ENCODE assay signal across 25 cellular contexts in the genomic region with DNA sequence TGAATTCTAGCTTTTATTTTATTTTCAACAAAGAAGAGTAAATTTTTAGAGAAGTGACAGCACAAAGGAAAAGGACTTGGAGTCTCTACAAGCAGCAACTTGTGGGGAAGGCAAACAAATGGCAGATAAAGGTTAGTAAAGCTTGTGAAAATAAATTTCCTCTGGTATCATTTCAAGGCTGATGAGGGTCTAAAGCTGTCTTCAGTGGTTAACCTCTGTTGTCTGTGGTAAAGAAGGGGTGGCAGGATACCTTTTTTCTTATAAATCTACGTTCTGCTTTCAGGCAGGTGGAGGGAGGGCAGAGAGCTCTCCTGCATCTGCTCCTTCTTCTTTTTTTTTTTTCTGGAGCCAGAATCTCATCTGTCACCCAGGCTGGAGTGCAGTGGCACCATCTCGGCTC.
"Had no signal": no experiment of that assay in that cellular context is flagged by ENCODE, and none has a peak within 500 bp of the region (broad histone marks: within the 10 kb centered on the region; RNA-seq: fewer than 3 reads in every experiment).

No MANE protein-coding gene starts in this region.

- H3K4me3 Mint-ChIP-seq: memory B cell; naive B cell; natural killer cell treated with Interleukin-12 subunit alpha and Interleukin-12 subunit beta and Interleukin-15 and Interleukin-18, amount 100 ng/mL, for 72 hours; neural crest cell; stimulated activated naive B cell treated with anti-CD40 and anti-IgM and Interleukin-4, amounts not matched to agents 10 μg/mL and 1 μg/mL and 100 μg/mL, for 72 hours; stimulated activated naive CD8-positive, alpha-beta T cell treated with anti-CD3 and anti-CD28 coated beads, Interleukin-15, Interleukin-2, amounts not matched to agents 100 ng/mL and 50 ng/mL, for 24 hours had no signal

- H3K27me3 ChIP-seq: dorsolateral prefrontal cortex, esophagus muscularis mucosa, foreskin keratinocyte, gastroesophageal sphincter, heart left ventricle, hepatocyte, neutrophil, pancreas, right lobe of liver, tibial nerve, upper lobe of left lung had no signal

- H3K9me3 Mint-ChIP-seq: memory B cell; natural killer cell treated with Interleukin-12 subunit alpha and Interleukin-12 subunit beta and Interleukin-15 and Interleukin-18, amount 100 ng/mL, for 72 hours; neural crest cell; stimulated activated naive B cell treated with anti-CD40 and anti-IgM and Interleukin-4, amounts not matched to agents 10 μg/mL and 1 μg/mL and 100 μg/mL, for 72 hours; stimulated activated naive CD8-positive, alpha-beta T cell treated with anti-CD3 and anti-CD28 coated beads, Interleukin-15, Interleukin-2, amounts not matched to agents 100 ng/mL and 50 ng/mL, for 24 hours had no signal

- DNase-seq: dorsolateral prefrontal cortex; effector CD4-positive, alpha-beta T cell; foreskin keratinocyte; kidney; mucosa of descending colon; naive B cell; pancreas; right lobe of liver; small intestine; stimulated activated CD4-positive, alpha-beta T cell treated with anti-CD3 and anti-CD28 coated beads, Interleukin-15, amount 100 ng/mL, for 24 hours; stimulated activated CD4-positive, alpha-beta T cell treated with anti-CD3 and anti-CD28 coated beads, Interleukin-2, amount 100 ng/mL, for 48 hours; stimulated activated naive B cell treated with anti-CD40 and anti-IgM and Interleukin-4, amounts not matched to agents 10 μg/mL and 1 μg/mL and 100 μg/mL, for 72 hours; upper lobe of left lung had no signal

- H3K4me2 ChIP-seq: hepatocyte had no signal

- ATAC-seq: foreskin keratinocyte; gastroesophageal sphincter; mucosa of descending colon; natural killer cell treated with Interleukin-12 subunit alpha and Interleukin-12 subunit beta and Interleukin-15 and Interleukin-18, amount 100 ng/mL, for 72 hours; pancreas; stimulated activated naive B cell treated with anti-CD40 and anti-IgM and Interleukin-4, amounts not matched to agents 10 μg/mL and 1 μg/mL and 100 μg/mL, for 72 hours had no signal

- H3K27ac Mint-ChIP-seq: memory B cell; natural killer cell treated with Interleukin-12 subunit alpha and Interleukin-12 subunit beta and Interleukin-15 and Interleukin-18, amount 100 ng/mL, for 72 hours; stimulated activated naive B cell treated with anti-CD40 and anti-IgM and Interleukin-4, amounts not matched to agents 10 μg/mL and 1 μg/mL and 100 μg/mL, for 72 hours; stimulated activated naive CD8-positive, alpha-beta T cell treated with anti-CD3 and anti-CD28 coated beads, Interleukin-15, Interleukin-2, amounts not matched to agents 100 ng/mL and 50 ng/mL, for 24 hours had no signal

- H3K27ac ChIP-seq: dorsolateral prefrontal cortex, esophagus muscularis mucosa, foreskin keratinocyte, gastroesophageal sphincter, heart left ventricle, hepatocyte, neutrophil, pancreas, right lobe of liver, thoracic aorta, tibial nerve, upper lobe of left lung had no signal

- H3K79me2 ChIP-seq: hepatocyte had no signal

- H3K27me3 Mint-ChIP-seq: memory B cell; naive B cell; natural killer cell treated with Interleukin-12 subunit alpha and Interleukin-12 subunit beta and Interleukin-15 and Interleukin-18, amount 100 ng/mL, for 72 hours; stimulated activated naive B cell treated with anti-CD40 and anti-IgM and Interleukin-4, amounts not matched to agents 10 μg/mL and 1 μg/mL and 100 μg/mL, for 72 hours; stimulated activated naive CD8-positive, alpha-beta T cell treated with anti-CD3 and anti-CD28 coated beads, Interleukin-15, Interleukin-2, amounts not matched to agents 100 ng/mL and 50 ng/mL, for 24 hours had no signal

- H3K4me1 Mint-ChIP-seq: memory B cell; naive B cell; neural crest cell; stimulated activated naive B cell treated with anti-CD40 and anti-IgM and Interleukin-4, amounts not matched to agents 10 μg/mL and 1 μg/mL and 100 μg/mL, for 72 hours had no signal

- H2AFZ ChIP-seq: hepatocyte had no signal

- H3K9me3 ChIP-seq: esophagus muscularis mucosa, gastroesophageal sphincter, heart left ventricle, mucosa of descending colon, neutrophil, pancreas, right lobe of liver, thoracic aorta, upper lobe of left lung had no signal

- H3K4me1 ChIP-seq: gastroesophageal sphincter had no signal

- H3K4me3 ChIP-seq: dorsolateral prefrontal cortex, esophagus muscularis mucosa, gastroesophageal sphincter, heart left ventricle, hepatocyte, lung, mucosa of descending colon, pancreas, right lobe of liver, thoracic aorta, tibial nerve, upper lobe of left lung had no signal

- H3K36me3 ChIP-seq: neutrophil, pancreas, right lobe of liver, upper lobe of left lung had no signal
